In the genomic region with DNA sequence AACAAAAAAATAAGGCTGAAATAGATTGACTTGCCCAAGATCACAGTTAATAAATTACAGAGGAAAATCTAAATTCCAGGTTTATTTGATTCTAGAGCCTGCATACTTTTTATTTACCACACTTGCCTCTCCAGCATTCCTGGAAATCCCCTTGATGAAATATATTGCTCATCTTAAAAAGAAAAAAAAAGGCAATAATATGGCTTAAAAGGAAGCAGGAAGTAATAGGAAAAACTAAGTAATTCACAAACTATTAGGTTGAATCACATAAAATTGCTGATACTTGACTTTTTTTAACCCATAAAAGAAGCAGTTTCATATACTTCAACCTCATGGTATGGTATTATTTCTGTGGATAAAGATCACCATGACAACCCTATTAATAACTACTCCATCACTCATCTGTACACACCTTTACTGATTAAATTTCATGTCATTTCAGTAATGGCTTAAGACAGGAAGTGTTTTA, we compare ENCODE assay signal across 14 cellular contexts. TPM values are rescaled to one million over a fixed set of nuclear protein-coding genes. Genes with fewer than 3 reads are reported as not detected.
DNase-seq lines count a peak whose midpoint lies in the region; ATAC-seq and TF ChIP-seq lines count a peak whose summit lies in the region.
"Had no signal": no experiment of that assay in that cellular context is flagged by ENCODE, and none has a peak within 500 bp of the region (broad histone marks: within the 10 kb centered on the region; RNA-seq: fewer than 3 reads in every experiment).

No MANE protein-coding gene starts in this region.

- H3K79me2 ChIP-seq in GM23248 (ENCODE audit: insufficient read depth): no peaks in the 10 kb centered on the region

- no peak overlapping the region for H3K4me3 Mint-ChIP-seq in activated B cell treated with CpG ODN at 0.5 μM for 24 hours
- H3K4me3 Mint-ChIP-seq: CD4-positive, alpha-beta T cell; T-helper 17 cell had no signal

- peaks cover 76% of the 10 kb centered on the region for H3K4me1 ChIP-seq in GM23248 (ENCODE audit: insufficient read depth)
- H3K4me1 ChIP-seq: uterus had no signal

- 0 out of 2 replicates have a peak overlapping the region, but pooled peaks have one; percentile 11 for H3K4me3 ChIP-seq in AG10803 (ENCODE audit: low read length)
- H3K4me3 ChIP-seq in GM23248: peak overlapping the region; percentile 54
- H3K4me3 ChIP-seq: heart left ventricle, right atrium auricular region, uterus had no signal

- no peaks in the 10 kb centered on the region for H3K36me3 ChIP-seq in GM23248 (ENCODE audit: low read depth)
- H3K36me3 ChIP-seq: right atrium auricular region, uterus had no signal

- in situ Hi-C loops in GM23248 (cut with MboI): no loop called here

- H2AFZ ChIP-seq in GM23248: no peak overlapping the region

- CTCF ChIA-PET in activated B cell treated with CpG ODN at 0.5 μM for 24 hours (lab: Charles Lee): interaction anchor here (1.0 kb wide), 1 partner anchor 9 kb away, joined by 3 read pairs; no protein-coding TSS in a partner anchor

- H3K27me3 Mint-ChIP-seq in activated B cell treated with CpG ODN at 0.5 μM for 24 hours: no peaks in the 10 kb centered on the region
- H3K27me3 Mint-ChIP-seq: CD4-positive, alpha-beta T cell; T-helper 17 cell had no signal

- peak overlapping the region; percentile 56 for H3K9ac ChIP-seq in GM23248

- peak overlapping the region; percentile 79 for H3K27ac ChIP-seq in GM23248
- H3K27ac ChIP-seq: heart left ventricle, right atrium auricular region, uterus had no signal

- H3K4me1 Mint-ChIP-seq in activated B cell treated with CpG ODN at 0.5 μM for 24 hours: peaks cover 29% of the 10 kb centered on the region

- TF ChIP-seq CTCF in AG10803 (conservative IDR thresholded peaks at IDR 0.05; ENCODE audit: low read length) (no peak), activated B cell treated with CpG ODN at 0.5 μM for 24 hours (IDR thresholded peaks at IDR 0.05) (no peak)

- no peak overlapping the region for H3K27ac Mint-ChIP-seq in activated B cell treated with CpG ODN at 0.5 μM for 24 hours
- H3K27ac Mint-ChIP-seq: CD4-positive, alpha-beta T cell; T-helper 17 cell had no signal

- peak; percentile 25 for ATAC-seq in activated B cell treated with CpG ODN at 0.5 μM for 24 hours (ENCODE audit: low read depth)
- no peak for ATAC-seq in HG02759 (IDR thresholded peaks at IDR 0.05; ENCODE audit: unreplicated experiment)
- no peak for ATAC-seq in GM21447 (IDR thresholded peaks at IDR 0.05; ENCODE audit: unreplicated experiment)
- no peak for ATAC-seq in GM21528 (IDR thresholded peaks at IDR 0.05; ENCODE audit: low FRiP score, unreplicated experiment)
- ATAC-seq: heart left ventricle, T-helper 17 cell had no signal

- H3K4me2 ChIP-seq in GM23248 (ENCODE audit: unreplicated experiment): peak overlapping the region; percentile 81

- H3F3A ChIP-seq in GM23248 (ENCODE audit: insufficient read depth): peaks cover 82% of the 10 kb centered on the region

- no peaks in the 10 kb centered on the region for H4K20me1 ChIP-seq in GM23248 (ENCODE audit: insufficient read depth)

- intact Hi-C loops in activated B cell treated with CpG ODN at 0.5 μM for 24 hours (cut with micrococcal nuclease): loop anchor here (2.0 kb wide), 1 partner anchor 32 kb away; no protein-coding TSS in a partner anchor

- H3K9me3 ChIP-seq in GM23248 (ENCODE audit: low read depth): no peaks in the 10 kb centered on the region
- H3K9me3 ChIP-seq: heart left ventricle, right atrium auricular region, uterus had no signal

- DNase-seq in AG10803 (ENCODE audit: low read depth): peak; percentile 83
- peak; percentile 80 for DNase-seq in GM23248
- DNase-seq in activated B cell treated with CpG ODN at 0.5 μM for 24 hours: no peak
- DNase-seq in germinal center (ENCODE audit: low spot score): peak; percentile 9
- DNase-seq in activated effector memory CD4-positive, alpha-beta T cell treated with Interleukin-2 at 50 U/mL for 16 hours: no peak
- DNase-seq: CD4-positive, alpha-beta T cell; heart left ventricle; NCI-H82; T-helper 17 cell; uterus had no signal

- H3K27me3 ChIP-seq in GM23248 (replicated peaks; ENCODE audit: insufficient read depth): no peaks in the 10 kb centered on the region
- H3K27me3 ChIP-seq: heart left ventricle, right atrium auricular region, uterus had no signal

- no peaks in the 10 kb centered on the region for H3K9me3 Mint-ChIP-seq in activated B cell treated with CpG ODN at 0.5 μM for 24 hours
- H3K9me3 Mint-ChIP-seq: CD4-positive, alpha-beta T cell had no signal

- peaks cover 2% of the 10 kb centered on the region for H3K36me3 Mint-ChIP-seq in activated B cell treated with CpG ODN at 0.5 μM for 24 hours (ENCODE audit: low read depth)

- no peaks in the 10 kb centered on the region for H3K9me2 ChIP-seq in GM23248 (ENCODE audit: insufficient read depth)

- POLR2A ChIA-PET in activated B cell treated with CpG ODN at 0.5 μM for 24 hours (lab: Charles Lee): interaction anchor here (1.2 kb wide), 1 partner anchor 146 kb away, joined by 3 read pairs; no protein-coding TSS in a partner anchor

RNA-seq across cellular contexts. Expression of gene COPB1, which starts 52.9 kb away (rescaled TPM):
- total RNA-seq in GM23248 (2014; rRNA removed; shearing (Covaris generic)): 302 and 366 TPM in 2 replicates
- 192 and 199 TPM in 2 replicates for polyA plus RNA-seq in GM23248 (2016; fragmentation: Nextera tagmentation; extraction: Ambion mirVana)
- 80.7 and 90.1 TPM in 2 replicates for total RNA-seq in activated B cell treated with CpG ODN at 0.5 μM for 24 hours

Comparison
In these comparisons a context has a peak if more than half of its experiments do, and no peak if none do; other contexts are left out.
1. DNase-seq: peak in AG10803 (single experiment), GM23248 (single experiment) and germinal center (single experiment); none in activated B cell treated with CpG ODN at 0.5 μM for 24 hours (single experiment) and activated effector memory CD4-positive, alpha-beta T cell treated with Interleukin-2 at 50 U/mL for 16 hours (single experiment).